ENCODE assay signal across 26 cellular contexts in genomic region chr7:127440206-127440605, GRCh38.
"Had no signal": no experiment of that assay in that cellular context is flagged by ENCODE, and none has a peak within 500 bp of the region (broad histone marks: within the 10 kb centered on the region; RNA-seq: fewer than 3 reads in every experiment).

No MANE protein-coding gene starts in this region.

- ATAC-seq: stimulated activated effector memory CD8-positive, alpha-beta T cell treated with anti-CD3 and anti-CD28 coated beads, Interleukin-12 subunit alpha, Interleukin-12 subunit beta, amount 100 ng/mL, for 72 hours; stimulated activated memory B cell treated with anti-CD40 and anti-IgM and Interleukin-4, amounts not matched to agents 10 μg/mL and 1 μg/mL and 100 μg/mL, for 72 hours; stimulated activated naive B cell treated with anti-CD40 and anti-IgM and Interleukin-4, amounts not matched to agents 10 μg/mL and 1 μg/mL and 100 μg/mL, for 72 hours; stimulated activated naive CD8-positive, alpha-beta T cell treated with anti-CD3 and anti-CD28 coated beads, Interleukin-15, amount 100 ng/mL, for 72 hours; stimulated activated naive CD8-positive, alpha-beta T cell treated with anti-CD3 and anti-CD28 coated beads, Interleukin-15, Interleukin-2, amounts not matched to agents 100 U/mL and 50 U/mL, for 24 hours; upper lobe of right lung had no signal

- H3K27ac ChIP-seq: stomach, suprapubic skin, testis, thoracic aorta, thyroid gland, tibial artery, tibial nerve, transverse colon, upper lobe of left lung, upper lobe of right lung, uterus, vagina had no signal

- H3K36me3 Mint-ChIP-seq: stimulated activated effector memory CD8-positive, alpha-beta T cell treated with anti-CD3 and anti-CD28 coated beads, Interleukin-12 subunit alpha, Interleukin-12 subunit beta, amount 100 ng/mL, for 72 hours; stimulated activated memory B cell treated with anti-CD40 and anti-IgM and Interleukin-4, amounts not matched to agents 10 μg/mL and 1 μg/mL and 100 μg/mL, for 72 hours; stimulated activated naive B cell treated with anti-CD40 and anti-IgM and Interleukin-4, amounts not matched to agents 10 μg/mL and 1 μg/mL and 100 μg/mL, for 72 hours; type B pancreatic cell had no signal

- H3K27me3 Mint-ChIP-seq: stimulated activated naive CD8-positive, alpha-beta T cell treated with anti-CD3 and anti-CD28 coated beads, Interleukin-15, amount 100 ng/mL, for 72 hours had no signal

- H3K27me3 ChIP-seq: stomach, testis, thyroid gland, tibial artery, tibial nerve, transverse colon, upper lobe of left lung, upper lobe of right lung, uterus, vagina had no signal

- H3K36me3 ChIP-seq: stomach, suprapubic skin, thoracic aorta, thyroid gland, tibial artery, tibial nerve, transverse colon, upper lobe of left lung, upper lobe of right lung, uterus, vagina had no signal

- H3K4me1 Mint-ChIP-seq: stimulated activated effector memory CD8-positive, alpha-beta T cell treated with anti-CD3 and anti-CD28 coated beads, Interleukin-12 subunit alpha, Interleukin-12 subunit beta, amount 100 ng/mL, for 72 hours; stimulated activated memory B cell treated with anti-CD40 and anti-IgM and Interleukin-4, amounts not matched to agents 10 μg/mL and 1 μg/mL and 100 μg/mL, for 72 hours; stimulated activated naive CD8-positive, alpha-beta T cell treated with anti-CD3 and anti-CD28 coated beads, Interleukin-15, amount 100 ng/mL, for 72 hours had no signal

- H3K4me3 ChIP-seq: stomach, suprapubic skin, testis, thoracic aorta, thyroid gland, tibial artery, tibial nerve, transverse colon, upper lobe of left lung, upper lobe of right lung, uterus, vagina had no signal

- DNase-seq: stimulated activated CD4-positive, alpha-beta T cell treated with anti-CD3 and anti-CD28 coated beads, Interleukin-2, amount 100 ng/mL, for 48 hours; stimulated activated CD4-positive, alpha-beta T cell treated with anti-CD3 and anti-CD28 coated beads, Interleukin-4, amount 100 ng/mL, for 1 hour; stimulated activated CD4-positive, alpha-beta T cell treated with anti-CD3 and anti-CD28 coated beads, Interleukin-4, amount 100 ng/mL, for 24 hours; stimulated activated CD8-positive, alpha-beta memory T cell treated with anti-CD3 and anti-CD28 coated beads, Interleukin-4, amount 100 ng/mL, for 48 hours; stimulated activated naive B cell treated with anti-CD40 and anti-IgM and Interleukin-4, amounts not matched to agents 10 μg/mL and 1 μg/mL and 100 μg/mL, for 72 hours; stimulated activated naive CD4-positive, alpha-beta T cell; stimulated activated naive CD4-positive, alpha-beta T cell treated with Interleukin-2 at 50 U/mL for 16 hours; stimulated activated naive CD8-positive, alpha-beta T cell treated with anti-CD3 and anti-CD28 coated beads, Interleukin-15, amount 100 ng/mL, for 72 hours; stimulated activated naive CD8-positive, alpha-beta T cell treated with anti-CD3 and anti-CD28 coated beads, Interleukin-15, Interleukin-2, amounts not matched to agents 100 U/mL and 50 U/mL, for 24 hours; stomach; substantia nigra; testis; thyroid gland; tibial artery; transverse colon; upper lobe of left lung; upper lobe of right lung; uterus had no signal

- H3K27ac Mint-ChIP-seq: stimulated activated effector memory CD8-positive, alpha-beta T cell treated with anti-CD3 and anti-CD28 coated beads, Interleukin-12 subunit alpha, Interleukin-12 subunit beta, amount 100 ng/mL, for 72 hours; stimulated activated memory B cell treated with anti-CD40 and anti-IgM and Interleukin-4, amounts not matched to agents 10 μg/mL and 1 μg/mL and 100 μg/mL, for 72 hours; stimulated activated naive B cell treated with anti-CD40 and anti-IgM and Interleukin-4, amounts not matched to agents 10 μg/mL and 1 μg/mL and 100 μg/mL, for 72 hours; stimulated activated naive CD8-positive, alpha-beta T cell treated with anti-CD3 and anti-CD28 coated beads, Interleukin-15, amount 100 ng/mL, for 72 hours; stimulated activated naive CD8-positive, alpha-beta T cell treated with anti-CD3 and anti-CD28 coated beads, Interleukin-15, Interleukin-2, amounts not matched to agents 100 ng/mL and 50 ng/mL, for 24 hours; type B pancreatic cell had no signal

- H3K4me1 ChIP-seq: stomach, suprapubic skin, testis, thyroid gland, tibial artery, tibial nerve, transverse colon, upper lobe of left lung, upper lobe of right lung, uterus, vagina had no signal

- H3K9me3 Mint-ChIP-seq: stimulated activated effector memory CD8-positive, alpha-beta T cell treated with anti-CD3 and anti-CD28 coated beads, Interleukin-12 subunit alpha, Interleukin-12 subunit beta, amount 100 ng/mL, for 72 hours; stimulated activated naive B cell treated with anti-CD40 and anti-IgM and Interleukin-4, amounts not matched to agents 10 μg/mL and 1 μg/mL and 100 μg/mL, for 72 hours; stimulated activated naive CD8-positive, alpha-beta T cell treated with anti-CD3 and anti-CD28 coated beads, Interleukin-15, amount 100 ng/mL, for 72 hours; stimulated activated naive CD8-positive, alpha-beta T cell treated with anti-CD3 and anti-CD28 coated beads, Interleukin-15, Interleukin-2, amounts not matched to agents 100 ng/mL and 50 ng/mL, for 24 hours; type B pancreatic cell had no signal

- H3K4me3 Mint-ChIP-seq: stimulated activated effector memory CD8-positive, alpha-beta T cell treated with anti-CD3 and anti-CD28 coated beads, Interleukin-12 subunit alpha, Interleukin-12 subunit beta, amount 100 ng/mL, for 72 hours; stimulated activated memory B cell treated with anti-CD40 and anti-IgM and Interleukin-4, amounts not matched to agents 10 μg/mL and 1 μg/mL and 100 μg/mL, for 72 hours; stimulated activated naive B cell treated with anti-CD40 and anti-IgM and Interleukin-4, amounts not matched to agents 10 μg/mL and 1 μg/mL and 100 μg/mL, for 72 hours; stimulated activated naive CD8-positive, alpha-beta T cell treated with anti-CD3 and anti-CD28 coated beads, Interleukin-15, amount 100 ng/mL, for 72 hours; stimulated activated naive CD8-positive, alpha-beta T cell treated with anti-CD3 and anti-CD28 coated beads, Interleukin-15, Interleukin-2, amounts not matched to agents 100 ng/mL and 50 ng/mL, for 24 hours; type B pancreatic cell had no signal

- H3K9me3 ChIP-seq: stomach, suprapubic skin, testis, thoracic aorta, thyroid gland, tibial artery, transverse colon, upper lobe of right lung, uterus, vagina had no signal
